Comparison of ENCODE assay signal across 1 cellular context in genomic region chr21:42754270-42754933, GRCh38.
TF ChIP-seq lines count a peak whose summit lies in the region.

No MANE protein-coding gene starts in this region.

TF ChIP-seq in K562, 482 proteins besides CTCF, POLR2A, EP300 and RAD21 (continued from another document):
- TF ChIP-seq MGA (IDR thresholded peaks at IDR 0.05) (peak; percentile 55; the same call in 1 of the 2 replicates), TCF3 (CRISPR knock-in tag; IDR thresholded peaks at IDR 0.05) (peak; percentile 35; the same call in 1 of the 2 replicates), ZNF583 (CRISPR knock-in tag; IDR thresholded peaks at IDR 0.05) (no peak), ZSCAN29 (IDR thresholded peaks at IDR 0.05) (no peak), KLF1 (tag; IDR thresholded peaks at IDR 0.05) (no peak), MTA2 (IDR thresholded peaks at IDR 0.05; ENCODE audit: low read depth) (no peak), TRIM24 (IDR thresholded peaks at IDR 0.05) (no peak), JUND (IDR thresholded peaks at IDR 0.05; ENCODE audit: borderline replicate concordance, low read depth, low read length) (no peak), JUND (tag; IDR thresholded peaks at IDR 0.05; ENCODE audit: borderline replicate concordance, low read depth, low read length) (no peak), ZKSCAN1 (IDR thresholded peaks at IDR 0.05; ENCODE audit: low read depth, low read length) (no peak), ZNF639 (CRISPR knock-in tag; conservative IDR thresholded peaks at IDR 0.05 in 1 of 2, IDR thresholded peaks at IDR 0.05 in 1 of 2) (no peak), HMGN3 (IDR thresholded peaks at IDR 0.05; ENCODE audit: borderline replicate concordance, extremely low read depth, insufficient read length, low read depth, low read length) (no peak), MYC (IDR thresholded peaks at IDR 0.05; ENCODE audit: low read depth, low read length) (0 out of 2 replicates have a peak, but pooled peaks have one; percentile 15), MYC (CRISPR knock-in tag; IDR thresholded peaks at IDR 0.05; ENCODE audit: borderline replicate concordance, low read depth) (peak; percentile 22; the same call in 1 of the 2 replicates), ZNF778 (CRISPR knock-in tag; IDR thresholded peaks at IDR 0.05) (no peak), SMARCA4 (IDR thresholded peaks at IDR 0.05) (no peak), ZBTB5 (IDR thresholded peaks at IDR 0.05) (no peak), RUNX1 (IDR thresholded peaks at IDR 0.05; ENCODE audit: low read depth) (no peak), KDM1A (IDR thresholded peaks at IDR 0.05) (no peak), SPI1 (IDR thresholded peaks at IDR 0.05; ENCODE audit: borderline replicate concordance, low read depth, low read length) (no peak), ELF2 (CRISPR knock-in tag; IDR thresholded peaks at IDR 0.05) (no peak), TAF7 (tag; IDR thresholded peaks at IDR 0.05) (no peak), KAT7 (CRISPR knock-in tag; IDR thresholded peaks at IDR 0.05; ENCODE audit: borderline replicate concordance) (no peak), ZSCAN32 (CRISPR knock-in tag; IDR thresholded peaks at IDR 0.05) (no peak), NFIC (IDR thresholded peaks at IDR 0.05) (no peak), ZC3H8 (IDR thresholded peaks at IDR 0.05) (no peak), KLF16 (IDR thresholded peaks at IDR 0.05) (no peak), HNRNPL (IDR thresholded peaks at IDR 0.05; ENCODE audit: low read depth, low read length) (no peak), FOXA1 (IDR thresholded peaks at IDR 0.05; ENCODE audit: borderline replicate concordance) (no peak), HDAC3 (IDR thresholded peaks at IDR 0.05; ENCODE audit: borderline replicate concordance, partially characterized antibody) (no peak)
- TF ChIP-seq, protein P1, sequence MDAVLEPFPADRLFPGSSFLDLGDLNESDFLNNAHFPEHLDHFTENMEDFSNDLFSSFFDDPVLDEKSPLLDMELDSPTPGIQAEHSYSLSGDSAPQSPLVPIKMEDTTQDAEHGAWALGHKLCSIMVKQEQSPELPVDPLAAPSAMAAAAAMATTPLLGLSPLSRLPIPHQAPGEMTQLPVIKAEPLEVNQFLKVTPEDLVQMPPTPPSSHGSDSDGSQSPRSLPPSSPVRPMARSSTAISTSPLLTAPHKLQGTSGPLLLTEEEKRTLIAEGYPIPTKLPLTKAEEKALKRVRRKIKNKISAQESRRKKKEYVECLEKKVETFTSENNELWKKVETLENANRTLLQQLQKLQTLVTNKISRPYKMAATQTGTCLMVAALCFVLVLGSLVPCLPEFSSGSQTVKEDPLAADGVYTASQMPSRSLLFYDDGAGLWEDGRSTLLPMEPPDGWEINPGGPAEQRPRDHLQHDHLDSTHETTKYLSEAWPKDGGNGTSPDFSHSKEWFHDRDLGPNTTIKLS (IDR thresholded peaks at IDR 0.05; ENCODE audit: borderline replicate concordance, low read depth), result 0 out of 2 replicates have a peak, but pooled peaks have one; percentile 26
- TF ChIP-seq, protein P2, sequence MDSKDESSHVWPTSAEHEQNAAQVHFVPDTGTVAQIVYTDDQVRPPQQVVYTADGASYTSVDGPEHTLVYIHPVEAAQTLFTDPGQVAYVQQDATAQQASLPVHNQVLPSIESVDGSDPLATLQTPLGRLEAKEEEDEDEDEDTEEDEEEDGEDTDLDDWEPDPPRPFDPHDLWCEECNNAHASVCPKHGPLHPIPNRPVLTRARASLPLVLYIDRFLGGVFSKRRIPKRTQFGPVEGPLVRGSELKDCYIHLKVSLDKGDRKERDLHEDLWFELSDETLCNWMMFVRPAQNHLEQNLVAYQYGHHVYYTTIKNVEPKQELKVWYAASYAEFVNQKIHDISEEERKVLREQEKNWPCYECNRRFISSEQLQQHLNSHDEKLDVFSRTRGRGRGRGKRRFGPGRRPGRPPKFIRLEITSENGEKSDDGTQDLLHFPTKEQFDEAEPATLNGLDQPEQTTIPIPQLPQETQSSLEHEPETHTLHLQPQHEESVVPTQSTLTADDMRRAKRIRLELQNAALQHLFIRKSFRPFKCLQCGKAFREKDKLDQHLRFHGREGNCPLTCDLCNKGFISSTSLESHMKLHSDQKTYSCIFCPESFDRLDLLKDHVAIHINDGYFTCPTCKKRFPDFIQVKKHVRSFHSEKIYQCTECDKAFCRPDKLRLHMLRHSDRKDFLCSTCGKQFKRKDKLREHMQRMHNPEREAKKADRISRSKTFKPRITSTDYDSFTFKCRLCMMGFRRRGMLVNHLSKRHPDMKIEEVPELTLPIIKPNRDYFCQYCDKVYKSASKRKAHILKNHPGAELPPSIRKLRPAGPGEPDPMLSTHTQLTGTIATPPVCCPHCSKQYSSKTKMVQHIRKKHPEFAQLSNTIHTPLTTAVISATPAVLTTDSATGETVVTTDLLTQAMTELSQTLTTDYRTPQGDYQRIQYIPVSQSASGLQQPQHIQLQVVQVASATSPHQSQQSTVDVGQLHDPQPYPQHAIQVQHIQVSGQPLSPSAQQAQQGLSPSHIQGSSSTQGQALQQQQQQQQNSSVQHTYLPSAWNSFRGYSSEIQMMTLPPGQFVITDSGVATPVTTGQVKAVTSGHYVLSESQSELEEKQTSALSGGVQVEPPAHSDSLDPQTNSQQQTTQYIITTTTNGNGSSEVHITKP (IDR thresholded peaks at IDR 0.05; ENCODE audit: partially characterized antibody), result no peak
- TF ChIP-seq, protein P3, sequence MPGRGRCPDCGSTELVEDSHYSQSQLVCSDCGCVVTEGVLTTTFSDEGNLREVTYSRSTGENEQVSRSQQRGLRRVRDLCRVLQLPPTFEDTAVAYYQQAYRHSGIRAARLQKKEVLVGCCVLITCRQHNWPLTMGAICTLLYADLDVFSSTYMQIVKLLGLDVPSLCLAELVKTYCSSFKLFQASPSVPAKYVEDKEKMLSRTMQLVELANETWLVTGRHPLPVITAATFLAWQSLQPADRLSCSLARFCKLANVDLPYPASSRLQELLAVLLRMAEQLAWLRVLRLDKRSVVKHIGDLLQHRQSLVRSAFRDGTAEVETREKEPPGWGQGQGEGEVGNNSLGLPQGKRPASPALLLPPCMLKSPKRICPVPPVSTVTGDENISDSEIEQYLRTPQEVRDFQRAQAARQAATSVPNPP (IDR thresholded peaks at IDR 0.05; ENCODE audit: borderline replicate concordance, insufficient read depth, insufficient read length), result no peak
- TF ChIP-seq, protein P4, sequence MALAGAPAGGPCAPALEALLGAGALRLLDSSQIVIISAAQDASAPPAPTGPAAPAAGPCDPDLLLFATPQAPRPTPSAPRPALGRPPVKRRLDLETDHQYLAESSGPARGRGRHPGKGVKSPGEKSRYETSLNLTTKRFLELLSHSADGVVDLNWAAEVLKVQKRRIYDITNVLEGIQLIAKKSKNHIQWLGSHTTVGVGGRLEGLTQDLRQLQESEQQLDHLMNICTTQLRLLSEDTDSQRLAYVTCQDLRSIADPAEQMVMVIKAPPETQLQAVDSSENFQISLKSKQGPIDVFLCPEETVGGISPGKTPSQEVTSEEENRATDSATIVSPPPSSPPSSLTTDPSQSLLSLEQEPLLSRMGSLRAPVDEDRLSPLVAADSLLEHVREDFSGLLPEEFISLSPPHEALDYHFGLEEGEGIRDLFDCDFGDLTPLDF (CRISPR knock-in tag; IDR thresholded peaks at IDR 0.05), result no peak
TF ChIP-seq in K562: peak in this region for 8.
